Comparison of ENCODE assay signal across 1 cellular context in genomic region chr3:71563827-71564226, GRCh38.
TF ChIP-seq lines count a peak whose summit lies in the region.

No MANE protein-coding gene starts in this region.

TF ChIP-seq in GM12878, 131 proteins besides CTCF, POLR2A, EP300 and RAD21 (continued from another document):
- TF ChIP-seq, protein P1, sequence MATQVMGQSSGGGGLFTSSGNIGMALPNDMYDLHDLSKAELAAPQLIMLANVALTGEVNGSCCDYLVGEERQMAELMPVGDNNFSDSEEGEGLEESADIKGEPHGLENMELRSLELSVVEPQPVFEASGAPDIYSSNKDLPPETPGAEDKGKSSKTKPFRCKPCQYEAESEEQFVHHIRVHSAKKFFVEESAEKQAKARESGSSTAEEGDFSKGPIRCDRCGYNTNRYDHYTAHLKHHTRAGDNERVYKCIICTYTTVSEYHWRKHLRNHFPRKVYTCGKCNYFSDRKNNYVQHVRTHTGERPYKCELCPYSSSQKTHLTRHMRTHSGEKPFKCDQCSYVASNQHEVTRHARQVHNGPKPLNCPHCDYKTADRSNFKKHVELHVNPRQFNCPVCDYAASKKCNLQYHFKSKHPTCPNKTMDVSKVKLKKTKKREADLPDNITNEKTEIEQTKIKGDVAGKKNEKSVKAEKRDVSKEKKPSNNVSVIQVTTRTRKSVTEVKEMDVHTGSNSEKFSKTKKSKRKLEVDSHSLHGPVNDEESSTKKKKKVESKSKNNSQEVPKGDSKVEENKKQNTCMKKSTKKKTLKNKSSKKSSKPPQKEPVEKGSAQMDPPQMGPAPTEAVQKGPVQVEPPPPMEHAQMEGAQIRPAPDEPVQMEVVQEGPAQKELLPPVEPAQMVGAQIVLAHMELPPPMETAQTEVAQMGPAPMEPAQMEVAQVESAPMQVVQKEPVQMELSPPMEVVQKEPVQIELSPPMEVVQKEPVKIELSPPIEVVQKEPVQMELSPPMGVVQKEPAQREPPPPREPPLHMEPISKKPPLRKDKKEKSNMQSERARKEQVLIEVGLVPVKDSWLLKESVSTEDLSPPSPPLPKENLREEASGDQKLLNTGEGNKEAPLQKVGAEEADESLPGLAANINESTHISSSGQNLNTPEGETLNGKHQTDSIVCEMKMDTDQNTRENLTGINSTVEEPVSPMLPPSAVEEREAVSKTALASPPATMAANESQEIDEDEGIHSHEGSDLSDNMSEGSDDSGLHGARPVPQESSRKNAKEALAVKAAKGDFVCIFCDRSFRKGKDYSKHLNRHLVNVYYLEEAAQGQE (IDR thresholded peaks at IDR 0.05; ENCODE audit: low read depth, low read length), result no peak
- TF ChIP-seq POLR2AphosphoS2 (IDR thresholded peaks at IDR 0.05; ENCODE audit: low read depth, low read length), result no peak
- no peak for TF ChIP-seq FOXK2 (IDR thresholded peaks at IDR 0.05)
TF ChIP-seq in GM12878: peak in this region for 16.
